Comparison of ENCODE assay signal across 14 cellular contexts in genomic region chr15:26392956-26393355, GRCh38.
DNase-seq lines count a peak whose midpoint lies in the region; ATAC-seq and TF ChIP-seq lines count a peak whose summit lies in the region.
"Had no signal": no experiment of that assay in that cellular context is flagged by ENCODE, and none has a peak within 500 bp of the region (broad histone marks: within the 10 kb centered on the region; RNA-seq: fewer than 3 reads in every experiment).

No MANE protein-coding gene starts in this region.

- H3K36me3 ChIP-seq in heart left ventricle (no peaks in the 10 kb centered on the region), neuronal stem cell (replicated peaks in 1 of 2; ENCODE audit: control insufficient read depth in 2 of 2, insufficient read depth in 2 of 2, low read length in 2 of 2) (no peaks in the 10 kb centered on the region), trophoblast cell (ENCODE audit: control insufficient read depth in 1 of 2, insufficient read depth in 2 of 2, low read length in 2 of 2) (no peaks in the 10 kb centered on the region)

- no peak for TF ChIP-seq CTCF in heart left ventricle (IDR thresholded peaks at IDR 0.05)

- intact Hi-C loops in Right ventricle myocardium superior (cut with DNase I), result no loop called here
- intact Hi-C loops in heart left ventricle (cut with DNase I), result loop anchor here in 2 of 10 donors (5.0 kb wide), 1 partner anchor 49 kb away; no protein-coding TSS in a partner anchor
- intact Hi-C loops in left ventricle myocardium superior (cut with micrococcal nuclease), result no loop called here

- H3K4ac ChIP-seq in neuronal stem cell (ENCODE audit: low read length), result no peak overlapping the region
- no peak overlapping the region for H3K4ac ChIP-seq in trophoblast cell (ENCODE audit: low read depth, low read length)

- H4K8ac ChIP-seq in neuronal stem cell (ENCODE audit: low read depth, low read length) (no peak overlapping the region), trophoblast cell (ENCODE audit: low read depth, low read length) (no peak overlapping the region)

- H3K79me2 ChIP-seq in trophoblast cell (ENCODE audit: control insufficient read depth, insufficient read depth, low read length, poor library complexity), result no peaks in the 10 kb centered on the region

- no peak overlapping the region for H2BK15ac ChIP-seq in neuronal stem cell (ENCODE audit: low read length)

- WGBS in heart left ventricle, 4 donors, result 58 to 80% (median 72%) methylated on average over 2 of the region's 2 CpGs
- no CpG with 5 or more reads among the region's 2 CpGs for WGBS in neuronal stem cell (ENCODE audit: extremely low coverage in 2 of 2, insufficient read length in 2 of 2, insufficient replicate concordance in 1 of 2), 2 donors
- WGBS in trophoblast cell (ENCODE audit: extremely low coverage, insufficient coverage, insufficient read length), result no CpG with 5 or more reads among the region's 2 CpGs

- H3K18ac ChIP-seq in neuronal stem cell (ENCODE audit: low read length) (peak overlapping the region; percentile 4), trophoblast cell (ENCODE audit: low read length) (no peak overlapping the region)

- H2AFZ ChIP-seq in neuronal stem cell (ENCODE audit: low read length) (no peak overlapping the region), trophoblast cell (ENCODE audit: insufficient read depth, low read length, poor library complexity) (no peak overlapping the region)
- H2AFZ ChIP-seq: GM23248 had no signal

- no peak overlapping the region for H2BK120ac ChIP-seq in neuronal stem cell (ENCODE audit: low read depth, low read length)
- no peak overlapping the region for H2BK120ac ChIP-seq in trophoblast cell (ENCODE audit: insufficient read depth, low read length, poor library complexity)

- H4K91ac ChIP-seq in neuronal stem cell (ENCODE audit: low read depth, low read length, poor library complexity) (no peak overlapping the region), trophoblast cell (ENCODE audit: low read depth, low read length) (no peak overlapping the region)

- H3K27me3 ChIP-seq in heart left ventricle (no peaks in the 10 kb centered on the region), neuronal stem cell (ENCODE audit: control insufficient read depth in 3 of 3, insufficient read depth in 3 of 3, low read depth in 1 of 3, low read length in 3 of 3) (no peaks in the 10 kb centered on the region), trophoblast cell (ENCODE audit: insufficient read depth, low read length) (no peaks in the 10 kb centered on the region)

- no peak overlapping the region for H3K23ac ChIP-seq in neuronal stem cell (ENCODE audit: low read depth, low read length, poor library complexity)
- no peak overlapping the region for H3K23ac ChIP-seq in trophoblast cell (ENCODE audit: low read length)

- no peak overlapping the region for H3K4me3 ChIP-seq in heart left ventricle
- H3K4me3 ChIP-seq in neuronal stem cell (ENCODE audit: low read length in 2 of 2), result peak overlapping the region in 1 of 2 donors; percentile 48
- H3K4me3 ChIP-seq in trophoblast cell (ENCODE audit: low read depth, low read length), result no peak overlapping the region
- H3K4me3 ChIP-seq: A549, GM23248 had no signal

- H2AK5ac ChIP-seq in neuronal stem cell (ENCODE audit: low read depth, low read length), result no peak overlapping the region
- no peak overlapping the region for H2AK5ac ChIP-seq in trophoblast cell (ENCODE audit: low read length)

- H3K79me1 ChIP-seq in neuronal stem cell (ENCODE audit: low read depth, low read length) (no peaks in the 10 kb centered on the region), trophoblast cell (ENCODE audit: low read length) (no peaks in the 10 kb centered on the region)

- no peak overlapping the region for H3K14ac ChIP-seq in neuronal stem cell (ENCODE audit: low read length)
- no peak overlapping the region for H3K14ac ChIP-seq in trophoblast cell (ENCODE audit: low read length)

- H3K27ac ChIP-seq in heart left ventricle (peak overlapping the region in 4 of 12 donors; percentile 3 to 42 (median 18)), neuronal stem cell (replicated peaks; ENCODE audit: low read length) (no peak overlapping the region), trophoblast cell (ENCODE audit: low read depth, low read length) (no peak overlapping the region)
- H3K27ac ChIP-seq: A549, C4-2B, GM23248 had no signal

- no peak for DNase-seq in Right ventricle myocardium superior
- DNase-seq in heart left ventricle, result peak in 3 of 5 donors; percentile 10 to 35 (median 34)
- no peak for DNase-seq in left ventricle myocardium superior
- DNase-seq in neuronal stem cell (ENCODE audit: low spot score), result no peak
- DNase-seq in NCI-H1417 (lab: John Stamatoyannopoulos, UW), result no peak
- DNase-seq in stimulated activated CD4-positive, alpha-beta T cell treated with anti-CD3 and anti-CD28 coated beads, Interleukin-4, amount 100 ng/mL, for 24 hours, result no peak
- no peak for DNase-seq in trophoblast cell
- DNase-seq: AML-193; Caco-2; CD4-positive, alpha-beta T cell; GM23248; HCEC 1CT had no signal

- H3K4me2 ChIP-seq in neuronal stem cell (ENCODE audit: insufficient read depth, low read length, poor library complexity, severe bottlenecking), result no peak overlapping the region
- no peak overlapping the region for H3K4me2 ChIP-seq in trophoblast cell (ENCODE audit: low read length)
- H3K4me2 ChIP-seq: A549 had no signal

- no peak overlapping the region for H3K9ac ChIP-seq in neuronal stem cell (ENCODE audit: low read depth, low read length, poor library complexity)
- no peak overlapping the region for H3K9ac ChIP-seq in trophoblast cell (ENCODE audit: low read length)
- H3K9ac ChIP-seq: GM23248 had no signal

- no peak for TF ChIP-seq POLR2A in heart left ventricle (IDR thresholded peaks at IDR 0.05)

- ATAC-seq in Right ventricle myocardium superior (ENCODE audit: poor library complexity), result peak; percentile 55
- ATAC-seq in heart left ventricle, result peak in 3 of 4 donors; percentile 57 to 66 (median 57)
- peak; percentile 48 for ATAC-seq in left ventricle myocardium superior
- ATAC-seq: A549 had no signal

- no peak overlapping the region for H4K12ac ChIP-seq in trophoblast cell (ENCODE audit: low read depth, low read length)

- H3K9me3 ChIP-seq in heart left ventricle (no peaks in the 10 kb centered on the region), neuronal stem cell (replicated peaks in 1 of 2; ENCODE audit: control insufficient read depth in 2 of 2, insufficient read depth in 1 of 2, low read depth in 1 of 2, low read length in 2 of 2) (no peaks in the 10 kb centered on the region), trophoblast cell (ENCODE audit: insufficient read depth, low read depth, low read length) (no peaks in the 10 kb centered on the region)
- H3K9me3 ChIP-seq: A549, Caco-2 had no signal

- no peak overlapping the region for H2BK5ac ChIP-seq in neuronal stem cell (ENCODE audit: low read length)
- H2BK5ac ChIP-seq in trophoblast cell (ENCODE audit: low read depth, low read length, poor library complexity), result no peak overlapping the region

- H3K4me1 ChIP-seq in heart left ventricle (peaks cover 0 to 25% (median 0%) of the 10 kb centered on the region in 12 donors), neuronal stem cell (ENCODE audit: control insufficient read depth in 2 of 2, insufficient read depth in 1 of 2, low read depth in 1 of 2, low read length in 2 of 2) (no peaks in the 10 kb centered on the region), trophoblast cell (ENCODE audit: control insufficient read depth in 1 of 2, insufficient read depth in 2 of 2, low read length in 2 of 2) (no peaks in the 10 kb centered on the region)
- H3K4me1 ChIP-seq: A549, Caco-2 had no signal

- H2BK12ac ChIP-seq in neuronal stem cell (ENCODE audit: low read length) (no peak overlapping the region), trophoblast cell (ENCODE audit: low read length) (no peak overlapping the region)

Comparison
In these comparisons a context has a peak if more than half of its experiments do, and no peak if none do; other contexts are left out.
1. DNase-seq: peak in heart left ventricle (3 of 5); none in Right ventricle myocardium superior (single experiment), left ventricle myocardium superior (single experiment), neuronal stem cell (single experiment), NCI-H1417 (0 of 3), stimulated activated CD4-positive, alpha-beta T cell treated with anti-CD3 and anti-CD28 coated beads, Interleukin-4, amount 100 ng/mL, for 24 hours (single experiment) and trophoblast cell (0 of 2).
2. Peak in every context shown above with its lines, with median percentiles within 50 percentile points of each other: ATAC-seq.